In genomic region chr15:63860161-63860954, GRCh38 we compare ENCODE assay signal across 1 cellular context.
TF ChIP-seq lines count a peak whose summit lies in the region.

No MANE protein-coding gene starts in this region.

TF ChIP-seq in GM23338, 12 proteins besides CTCF, POLR2A, EP300 and RAD21 (continued from another document):
- no peak for TF ChIP-seq ZNF462 (CRISPR knock-in tag; IDR thresholded peaks at IDR 0.05)
- TF ChIP-seq ETS1 (IDR thresholded peaks at IDR 0.05): no peak
- TF ChIP-seq EZH2phosphoT487 (IDR thresholded peaks at IDR 0.05; ENCODE audit: unreplicated experiment): no peak
